1 cellular context compared by ENCODE assay signal in the genomic region with DNA sequence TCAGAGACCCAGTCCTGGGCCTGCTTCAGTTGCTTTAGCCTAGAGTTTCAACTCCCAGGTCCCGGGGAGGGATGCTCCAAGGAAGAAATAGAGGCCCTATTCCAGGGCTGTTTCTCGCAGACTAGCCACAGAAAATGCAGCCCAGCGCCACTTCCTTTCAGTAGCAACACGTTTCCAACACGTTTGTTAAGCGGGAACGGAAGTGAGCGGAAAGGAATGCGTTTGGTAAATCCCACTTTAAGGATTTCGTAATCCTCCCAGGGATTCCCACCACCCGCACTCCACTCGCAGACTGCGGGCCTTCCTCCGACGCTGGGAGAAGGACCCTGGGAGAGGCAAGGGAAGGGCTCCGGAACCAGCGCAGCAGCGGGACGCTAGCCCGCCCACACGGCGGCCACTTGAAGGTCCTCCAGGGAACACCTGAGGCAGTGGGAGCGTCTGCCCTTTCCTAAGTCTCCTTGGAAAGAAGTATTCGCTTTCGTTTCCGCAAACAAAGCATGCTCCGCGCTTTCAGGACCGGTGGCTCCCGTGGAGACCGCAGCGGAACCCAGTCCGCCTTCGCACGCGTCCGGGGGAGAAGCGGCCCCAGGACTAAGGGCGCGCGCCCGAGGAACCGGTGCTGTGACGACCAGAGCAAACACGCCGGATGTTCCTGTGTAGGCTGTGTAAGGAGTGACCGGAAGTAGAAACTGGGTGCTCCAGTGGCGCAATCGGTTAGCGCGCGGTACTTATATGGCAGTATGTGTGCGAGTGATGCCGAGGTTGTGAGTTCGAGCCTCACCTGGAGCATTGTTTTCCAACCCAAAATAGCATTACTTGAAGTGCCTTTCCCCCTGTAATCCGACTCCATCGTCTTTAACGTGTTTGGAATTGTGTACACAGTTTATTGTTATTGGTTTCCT.
TF ChIP-seq lines count a peak whose summit lies in the region.

No MANE protein-coding gene starts in this region.

TF ChIP-seq in K562, 482 proteins besides CTCF, POLR2A, EP300 and RAD21 (continued from another document and continues in another):
- TF ChIP-seq, protein P1, sequence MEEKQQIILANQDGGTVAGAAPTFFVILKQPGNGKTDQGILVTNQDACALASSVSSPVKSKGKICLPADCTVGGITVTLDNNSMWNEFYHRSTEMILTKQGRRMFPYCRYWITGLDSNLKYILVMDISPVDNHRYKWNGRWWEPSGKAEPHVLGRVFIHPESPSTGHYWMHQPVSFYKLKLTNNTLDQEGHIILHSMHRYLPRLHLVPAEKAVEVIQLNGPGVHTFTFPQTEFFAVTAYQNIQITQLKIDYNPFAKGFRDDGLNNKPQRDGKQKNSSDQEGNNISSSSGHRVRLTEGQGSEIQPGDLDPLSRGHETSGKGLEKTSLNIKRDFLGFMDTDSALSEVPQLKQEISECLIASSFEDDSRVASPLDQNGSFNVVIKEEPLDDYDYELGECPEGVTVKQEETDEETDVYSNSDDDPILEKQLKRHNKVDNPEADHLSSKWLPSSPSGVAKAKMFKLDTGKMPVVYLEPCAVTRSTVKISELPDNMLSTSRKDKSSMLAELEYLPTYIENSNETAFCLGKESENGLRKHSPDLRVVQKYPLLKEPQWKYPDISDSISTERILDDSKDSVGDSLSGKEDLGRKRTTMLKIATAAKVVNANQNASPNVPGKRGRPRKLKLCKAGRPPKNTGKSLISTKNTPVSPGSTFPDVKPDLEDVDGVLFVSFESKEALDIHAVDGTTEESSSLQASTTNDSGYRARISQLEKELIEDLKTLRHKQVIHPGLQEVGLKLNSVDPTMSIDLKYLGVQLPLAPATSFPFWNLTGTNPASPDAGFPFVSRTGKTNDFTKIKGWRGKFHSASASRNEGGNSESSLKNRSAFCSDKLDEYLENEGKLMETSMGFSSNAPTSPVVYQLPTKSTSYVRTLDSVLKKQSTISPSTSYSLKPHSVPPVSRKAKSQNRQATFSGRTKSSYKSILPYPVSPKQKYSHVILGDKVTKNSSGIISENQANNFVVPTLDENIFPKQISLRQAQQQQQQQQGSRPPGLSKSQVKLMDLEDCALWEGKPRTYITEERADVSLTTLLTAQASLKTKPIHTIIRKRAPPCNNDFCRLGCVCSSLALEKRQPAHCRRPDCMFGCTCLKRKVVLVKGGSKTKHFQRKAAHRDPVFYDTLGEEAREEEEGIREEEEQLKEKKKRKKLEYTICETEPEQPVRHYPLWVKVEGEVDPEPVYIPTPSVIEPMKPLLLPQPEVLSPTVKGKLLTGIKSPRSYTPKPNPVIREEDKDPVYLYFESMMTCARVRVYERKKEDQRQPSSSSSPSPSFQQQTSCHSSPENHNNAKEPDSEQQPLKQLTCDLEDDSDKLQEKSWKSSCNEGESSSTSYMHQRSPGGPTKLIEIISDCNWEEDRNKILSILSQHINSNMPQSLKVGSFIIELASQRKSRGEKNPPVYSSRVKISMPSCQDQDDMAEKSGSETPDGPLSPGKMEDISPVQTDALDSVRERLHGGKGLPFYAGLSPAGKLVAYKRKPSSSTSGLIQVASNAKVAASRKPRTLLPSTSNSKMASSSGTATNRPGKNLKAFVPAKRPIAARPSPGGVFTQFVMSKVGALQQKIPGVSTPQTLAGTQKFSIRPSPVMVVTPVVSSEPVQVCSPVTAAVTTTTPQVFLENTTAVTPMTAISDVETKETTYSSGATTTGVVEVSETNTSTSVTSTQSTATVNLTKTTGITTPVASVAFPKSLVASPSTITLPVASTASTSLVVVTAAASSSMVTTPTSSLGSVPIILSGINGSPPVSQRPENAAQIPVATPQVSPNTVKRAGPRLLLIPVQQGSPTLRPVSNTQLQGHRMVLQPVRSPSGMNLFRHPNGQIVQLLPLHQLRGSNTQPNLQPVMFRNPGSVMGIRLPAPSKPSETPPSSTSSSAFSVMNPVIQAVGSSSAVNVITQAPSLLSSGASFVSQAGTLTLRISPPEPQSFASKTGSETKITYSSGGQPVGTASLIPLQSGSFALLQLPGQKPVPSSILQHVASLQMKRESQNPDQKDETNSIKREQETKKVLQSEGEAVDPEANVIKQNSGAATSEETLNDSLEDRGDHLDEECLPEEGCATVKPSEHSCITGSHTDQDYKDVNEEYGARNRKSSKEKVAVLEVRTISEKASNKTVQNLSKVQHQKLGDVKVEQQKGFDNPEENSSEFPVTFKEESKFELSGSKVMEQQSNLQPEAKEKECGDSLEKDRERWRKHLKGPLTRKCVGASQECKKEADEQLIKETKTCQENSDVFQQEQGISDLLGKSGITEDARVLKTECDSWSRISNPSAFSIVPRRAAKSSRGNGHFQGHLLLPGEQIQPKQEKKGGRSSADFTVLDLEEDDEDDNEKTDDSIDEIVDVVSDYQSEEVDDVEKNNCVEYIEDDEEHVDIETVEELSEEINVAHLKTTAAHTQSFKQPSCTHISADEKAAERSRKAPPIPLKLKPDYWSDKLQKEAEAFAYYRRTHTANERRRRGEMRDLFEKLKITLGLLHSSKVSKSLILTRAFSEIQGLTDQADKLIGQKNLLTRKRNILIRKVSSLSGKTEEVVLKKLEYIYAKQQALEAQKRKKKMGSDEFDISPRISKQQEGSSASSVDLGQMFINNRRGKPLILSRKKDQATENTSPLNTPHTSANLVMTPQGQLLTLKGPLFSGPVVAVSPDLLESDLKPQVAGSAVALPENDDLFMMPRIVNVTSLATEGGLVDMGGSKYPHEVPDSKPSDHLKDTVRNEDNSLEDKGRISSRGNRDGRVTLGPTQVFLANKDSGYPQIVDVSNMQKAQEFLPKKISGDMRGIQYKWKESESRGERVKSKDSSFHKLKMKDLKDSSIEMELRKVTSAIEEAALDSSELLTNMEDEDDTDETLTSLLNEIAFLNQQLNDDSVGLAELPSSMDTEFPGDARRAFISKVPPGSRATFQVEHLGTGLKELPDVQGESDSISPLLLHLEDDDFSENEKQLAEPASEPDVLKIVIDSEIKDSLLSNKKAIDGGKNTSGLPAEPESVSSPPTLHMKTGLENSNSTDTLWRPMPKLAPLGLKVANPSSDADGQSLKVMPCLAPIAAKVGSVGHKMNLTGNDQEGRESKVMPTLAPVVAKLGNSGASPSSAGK (IDR thresholded peaks at IDR 0.05), result peak; percentile 83
- TF ChIP-seq CBX1 (IDR thresholded peaks at IDR 0.05; ENCODE audit: low read depth), result peak; percentile 78; the same call in 1 of the 2 replicates
- peak; percentile 81 for TF ChIP-seq TEAD4 (IDR thresholded peaks at IDR 0.05; ENCODE audit: low read length)
- TF ChIP-seq TEAD4 (CRISPR knock-in tag; IDR thresholded peaks at IDR 0.05; ENCODE audit: borderline replicate concordance), result peak; percentile 71; the same call in 1 of the 2 replicates
- peak; percentile 67 for TF ChIP-seq NFIC (IDR thresholded peaks at IDR 0.05)
- TF ChIP-seq HDAC2 (IDR thresholded peaks at IDR 0.05), result peak; percentile 41; the same call in 1 of the 2 replicates
- no peak for TF ChIP-seq PCBP1 (IDR thresholded peaks at IDR 0.05; ENCODE audit: low read depth, low read length, poor library complexity, severe bottlenecking)
- TF ChIP-seq SMAD2 (IDR thresholded peaks at IDR 0.05; ENCODE audit: low read depth, low read length), result no peak
- TF ChIP-seq SAFB2 (IDR thresholded peaks at IDR 0.05; ENCODE audit: borderline replicate concordance, low read depth, low read length, severe bottlenecking), result no peak
- peak; percentile 94 for TF ChIP-seq KAT7 (CRISPR knock-in tag; IDR thresholded peaks at IDR 0.05; ENCODE audit: borderline replicate concordance)
- TF ChIP-seq ESRRA (IDR thresholded peaks at IDR 0.05; ENCODE audit: borderline replicate concordance, low read depth), result peak; percentile 73
- TF ChIP-seq FOXJ2 (tag; IDR thresholded peaks at IDR 0.05), result peak; percentile 80
- peak; percentile 98 for TF ChIP-seq PHF8 (IDR thresholded peaks at IDR 0.05; ENCODE audit: borderline replicate concordance, low read length)
- 0 out of 2 replicates have a peak, but pooled peaks have one; percentile 31 for TF ChIP-seq SMC3 (conservative IDR thresholded peaks at IDR 0.05; ENCODE audit: insufficient read depth, low read depth, low read length)
- TF ChIP-seq ZNF766 (CRISPR knock-in tag; conservative IDR thresholded peaks at IDR 0.05), result no peak
- TF ChIP-seq ZEB2 (IDR thresholded peaks at IDR 0.05), result peak; percentile 62
- TF ChIP-seq, protein P2, sequence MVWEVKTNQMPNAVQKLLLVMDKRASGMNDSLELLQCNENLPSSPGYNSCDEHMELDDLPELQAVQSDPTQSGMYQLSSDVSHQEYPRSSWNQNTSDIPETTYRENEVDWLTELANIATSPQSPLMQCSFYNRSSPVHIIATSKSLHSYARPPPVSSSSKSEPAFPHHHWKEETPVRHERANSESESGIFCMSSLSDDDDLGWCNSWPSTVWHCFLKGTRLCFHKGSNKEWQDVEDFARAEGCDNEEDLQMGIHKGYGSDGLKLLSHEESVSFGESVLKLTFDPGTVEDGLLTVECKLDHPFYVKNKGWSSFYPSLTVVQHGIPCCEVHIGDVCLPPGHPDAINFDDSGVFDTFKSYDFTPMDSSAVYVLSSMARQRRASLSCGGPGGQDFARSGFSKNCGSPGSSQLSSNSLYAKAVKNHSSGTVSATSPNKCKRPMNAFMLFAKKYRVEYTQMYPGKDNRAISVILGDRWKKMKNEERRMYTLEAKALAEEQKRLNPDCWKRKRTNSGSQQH (CRISPR knock-in tag; IDR thresholded peaks at IDR 0.05), result no peak
- no peak for TF ChIP-seq XRCC3 (IDR thresholded peaks at IDR 0.05)
- no peak; the same call in 1 of the 2 replicates for TF ChIP-seq ZNF311 (CRISPR knock-in tag; IDR thresholded peaks at IDR 0.05)
- TF ChIP-seq, protein P3, sequence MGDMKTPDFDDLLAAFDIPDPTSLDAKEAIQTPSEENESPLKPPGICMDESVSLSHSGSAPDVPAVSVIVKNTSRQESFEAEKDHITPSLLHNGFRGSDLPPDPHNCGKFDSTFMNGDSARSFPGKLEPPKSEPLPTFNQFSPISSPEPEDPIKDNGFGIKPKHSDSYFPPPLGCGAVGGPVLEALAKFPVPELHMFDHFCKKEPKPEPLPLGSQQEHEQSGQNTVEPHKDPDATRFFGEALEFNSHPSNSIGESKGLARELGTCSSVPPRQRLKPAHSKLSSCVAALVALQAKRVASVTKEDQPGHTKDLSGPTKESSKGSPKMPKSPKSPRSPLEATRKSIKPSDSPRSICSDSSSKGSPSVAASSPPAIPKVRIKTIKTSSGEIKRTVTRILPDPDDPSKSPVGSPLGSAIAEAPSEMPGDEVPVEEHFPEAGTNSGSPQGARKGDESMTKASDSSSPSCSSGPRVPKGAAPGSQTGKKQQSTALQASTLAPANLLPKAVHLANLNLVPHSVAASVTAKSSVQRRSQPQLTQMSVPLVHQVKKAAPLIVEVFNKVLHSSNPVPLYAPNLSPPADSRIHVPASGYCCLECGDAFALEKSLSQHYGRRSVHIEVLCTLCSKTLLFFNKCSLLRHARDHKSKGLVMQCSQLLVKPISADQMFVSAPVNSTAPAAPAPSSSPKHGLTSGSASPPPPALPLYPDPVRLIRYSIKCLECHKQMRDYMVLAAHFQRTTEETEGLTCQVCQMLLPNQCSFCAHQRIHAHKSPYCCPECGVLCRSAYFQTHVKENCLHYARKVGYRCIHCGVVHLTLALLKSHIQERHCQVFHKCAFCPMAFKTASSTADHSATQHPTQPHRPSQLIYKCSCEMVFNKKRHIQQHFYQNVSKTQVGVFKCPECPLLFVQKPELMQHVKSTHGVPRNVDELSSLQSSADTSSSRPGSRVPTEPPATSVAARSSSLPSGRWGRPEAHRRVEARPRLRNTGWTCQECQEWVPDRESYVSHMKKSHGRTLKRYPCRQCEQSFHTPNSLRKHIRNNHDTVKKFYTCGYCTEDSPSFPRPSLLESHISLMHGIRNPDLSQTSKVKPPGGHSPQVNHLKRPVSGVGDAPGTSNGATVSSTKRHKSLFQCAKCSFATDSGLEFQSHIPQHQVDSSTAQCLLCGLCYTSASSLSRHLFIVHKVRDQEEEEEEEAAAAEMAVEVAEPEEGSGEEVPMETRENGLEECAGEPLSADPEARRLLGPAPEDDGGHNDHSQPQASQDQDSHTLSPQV (IDR thresholded peaks at IDR 0.05), result peak; percentile 71; the same call in 1 of the 2 replicates
- TF ChIP-seq XRCC5 (IDR thresholded peaks at IDR 0.05; ENCODE audit: low read depth, low read length), result 0 out of 2 replicates have a peak, but pooled peaks have one; percentile 47
- peak; percentile 76 for TF ChIP-seq BHLHE40 (IDR thresholded peaks at IDR 0.05; ENCODE audit: low read length)
- peak; percentile 87 for TF ChIP-seq EHMT2 (IDR thresholded peaks at IDR 0.05)
- TF ChIP-seq CBFA2T2 (conservative IDR thresholded peaks at IDR 0.05), result no peak
- peak; percentile 98 for TF ChIP-seq KDM5B (IDR thresholded peaks at IDR 0.05; ENCODE audit: insufficient replicate concordance, low read depth, low read length)
- TF ChIP-seq, protein P4, sequence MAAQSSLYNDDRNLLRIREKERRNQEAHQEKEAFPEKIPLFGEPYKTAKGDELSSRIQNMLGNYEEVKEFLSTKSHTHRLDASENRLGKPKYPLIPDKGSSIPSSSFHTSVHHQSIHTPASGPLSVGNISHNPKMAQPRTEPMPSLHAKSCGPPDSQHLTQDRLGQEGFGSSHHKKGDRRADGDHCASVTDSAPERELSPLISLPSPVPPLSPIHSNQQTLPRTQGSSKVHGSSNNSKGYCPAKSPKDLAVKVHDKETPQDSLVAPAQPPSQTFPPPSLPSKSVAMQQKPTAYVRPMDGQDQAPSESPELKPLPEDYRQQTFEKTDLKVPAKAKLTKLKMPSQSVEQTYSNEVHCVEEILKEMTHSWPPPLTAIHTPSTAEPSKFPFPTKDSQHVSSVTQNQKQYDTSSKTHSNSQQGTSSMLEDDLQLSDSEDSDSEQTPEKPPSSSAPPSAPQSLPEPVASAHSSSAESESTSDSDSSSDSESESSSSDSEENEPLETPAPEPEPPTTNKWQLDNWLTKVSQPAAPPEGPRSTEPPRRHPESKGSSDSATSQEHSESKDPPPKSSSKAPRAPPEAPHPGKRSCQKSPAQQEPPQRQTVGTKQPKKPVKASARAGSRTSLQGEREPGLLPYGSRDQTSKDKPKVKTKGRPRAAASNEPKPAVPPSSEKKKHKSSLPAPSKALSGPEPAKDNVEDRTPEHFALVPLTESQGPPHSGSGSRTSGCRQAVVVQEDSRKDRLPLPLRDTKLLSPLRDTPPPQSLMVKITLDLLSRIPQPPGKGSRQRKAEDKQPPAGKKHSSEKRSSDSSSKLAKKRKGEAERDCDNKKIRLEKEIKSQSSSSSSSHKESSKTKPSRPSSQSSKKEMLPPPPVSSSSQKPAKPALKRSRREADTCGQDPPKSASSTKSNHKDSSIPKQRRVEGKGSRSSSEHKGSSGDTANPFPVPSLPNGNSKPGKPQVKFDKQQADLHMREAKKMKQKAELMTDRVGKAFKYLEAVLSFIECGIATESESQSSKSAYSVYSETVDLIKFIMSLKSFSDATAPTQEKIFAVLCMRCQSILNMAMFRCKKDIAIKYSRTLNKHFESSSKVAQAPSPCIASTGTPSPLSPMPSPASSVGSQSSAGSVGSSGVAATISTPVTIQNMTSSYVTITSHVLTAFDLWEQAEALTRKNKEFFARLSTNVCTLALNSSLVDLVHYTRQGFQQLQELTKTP (IDR thresholded peaks at IDR 0.05; ENCODE audit: low read depth in 1 of 2, partially characterized antibody in 2 of 2), result peak; percentile 53 to 59
- TF ChIP-seq RFX5 (IDR thresholded peaks at IDR 0.05; ENCODE audit: low read depth, low read length), result peak; percentile 64; the same call in 1 of the 2 replicates
- TF ChIP-seq DDX20 (tag; IDR thresholded peaks at IDR 0.05; ENCODE audit: low read depth), result no peak
- TF ChIP-seq, protein P5, sequence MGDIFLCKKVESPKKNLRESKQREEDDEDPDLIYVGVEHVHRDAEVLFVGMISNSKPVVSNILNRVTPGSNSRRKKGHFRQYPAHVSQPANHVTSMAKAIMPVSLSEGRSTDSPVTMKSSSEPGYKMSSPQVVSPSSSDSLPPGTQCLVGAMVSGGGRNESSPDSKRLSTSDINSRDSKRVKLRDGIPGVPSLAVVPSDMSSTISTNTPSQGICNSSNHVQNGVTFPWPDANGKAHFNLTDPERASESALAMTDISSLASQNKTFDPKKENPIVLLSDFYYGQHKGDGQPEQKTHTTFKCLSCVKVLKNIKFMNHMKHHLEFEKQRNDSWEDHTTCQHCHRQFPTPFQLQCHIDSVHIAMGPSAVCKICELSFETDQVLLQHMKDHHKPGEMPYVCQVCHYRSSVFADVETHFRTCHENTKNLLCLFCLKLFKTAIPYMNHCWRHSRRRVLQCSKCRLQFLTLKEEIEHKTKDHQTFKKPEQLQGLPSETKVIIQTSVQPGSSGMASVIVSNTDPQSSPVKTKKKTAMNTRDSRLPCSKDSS (IDR thresholded peaks at IDR 0.05; ENCODE audit: low read depth, partially characterized antibody), result no peak
